ENCODE assay signal across 1 cellular context in the genomic region with DNA sequence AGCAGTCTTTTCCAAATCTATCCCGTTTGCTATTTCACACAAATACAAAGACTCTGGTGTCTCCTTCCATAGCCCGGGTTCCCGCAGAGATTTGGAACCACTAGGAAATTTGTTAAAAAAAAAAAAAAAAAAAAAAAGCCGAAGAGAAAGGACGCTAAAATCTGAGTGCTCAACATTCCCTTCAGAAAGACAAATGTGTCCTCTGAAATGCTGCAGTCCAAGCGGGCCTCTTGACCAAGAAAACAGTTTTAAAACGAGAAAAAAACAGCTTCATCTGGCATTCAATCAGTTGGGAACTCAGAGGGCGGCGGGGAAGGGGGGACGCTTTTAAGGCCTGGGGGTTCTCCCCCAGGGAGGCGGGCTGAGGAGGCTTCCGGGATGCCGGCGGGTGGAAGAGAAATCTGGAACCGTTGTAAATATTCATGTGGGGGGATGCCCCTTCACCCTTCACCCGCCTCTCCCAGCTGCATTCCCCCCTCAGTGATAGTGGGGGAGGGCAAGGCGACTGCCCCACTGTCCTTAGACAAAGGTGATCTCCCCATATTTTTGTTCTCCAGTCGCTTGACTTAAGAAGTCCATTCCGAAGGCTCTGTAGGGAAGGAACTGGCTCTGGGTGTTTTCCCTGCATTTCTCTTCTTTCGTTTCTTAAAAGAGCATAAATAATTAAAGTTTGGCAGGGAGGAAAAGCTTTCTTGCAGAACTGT.
TF ChIP-seq lines count a peak whose summit lies in the region.

No MANE protein-coding gene starts in this region.

TF ChIP-seq in IMR-90, 13 proteins besides CTCF, POLR2A, EP300 and RAD21:
- TF ChIP-seq CHD1 (IDR thresholded peaks at IDR 0.05; ENCODE audit: low read depth, low read length) (no peak), SMC3 (IDR thresholded peaks at IDR 0.05; ENCODE audit: low read depth, low read length) (no peak), FOS (IDR thresholded peaks at IDR 0.05; ENCODE audit: low read depth, low read length) (no peak), MXI1 (IDR thresholded peaks at IDR 0.05; ENCODE audit: borderline replicate concordance, low read depth, low read length) (no peak), RCOR1 (IDR thresholded peaks at IDR 0.05; ENCODE audit: insufficient replicate concordance, low read length) (no peak)
- TF ChIP-seq, protein P1, sequence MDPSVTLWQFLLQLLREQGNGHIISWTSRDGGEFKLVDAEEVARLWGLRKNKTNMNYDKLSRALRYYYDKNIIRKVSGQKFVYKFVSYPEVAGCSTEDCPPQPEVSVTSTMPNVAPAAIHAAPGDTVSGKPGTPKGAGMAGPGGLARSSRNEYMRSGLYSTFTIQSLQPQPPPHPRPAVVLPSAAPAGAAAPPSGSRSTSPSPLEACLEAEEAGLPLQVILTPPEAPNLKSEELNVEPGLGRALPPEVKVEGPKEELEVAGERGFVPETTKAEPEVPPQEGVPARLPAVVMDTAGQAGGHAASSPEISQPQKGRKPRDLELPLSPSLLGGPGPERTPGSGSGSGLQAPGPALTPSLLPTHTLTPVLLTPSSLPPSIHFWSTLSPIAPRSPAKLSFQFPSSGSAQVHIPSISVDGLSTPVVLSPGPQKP (IDR thresholded peaks at IDR 0.05; ENCODE audit: borderline replicate concordance, low read depth, low read length) = no peak
